Comparison of ENCODE assay signal across 8 cellular contexts in genomic region chr5:122077451-122078115, GRCh38. TPM values are rescaled to one million over a fixed set of nuclear protein-coding genes. Genes with fewer than 3 reads are reported as not detected.
DNase-seq lines count a peak whose midpoint lies in the region; ATAC-seq and TF ChIP-seq lines count a peak whose summit lies in the region.

No MANE protein-coding gene starts in this region.

- H3K4me2 ChIP-seq in smooth muscle cell: peak overlapping the region; percentile 96

- TF ChIP-seq CTCF in AG10803 (conservative IDR thresholded peaks at IDR 0.05; ENCODE audit: low read length) (no peak), NB4 (IDR thresholded peaks at IDR 0.05; ENCODE audit: low read depth, low read length) (no peak), astrocyte of the spinal cord (IDR thresholded peaks at IDR 0.05; ENCODE audit: low read depth, low read length) (no peak), smooth muscle cell (IDR thresholded peaks at IDR 0.05; ENCODE audit: borderline replicate concordance, insufficient read depth, poor library complexity, severe bottlenecking) (no peak)

- H2AFZ ChIP-seq in smooth muscle cell (ENCODE audit: low read depth): peak overlapping the region; percentile 57

- H3K79me2 ChIP-seq in smooth muscle cell (ENCODE audit: low read depth): peaks cover 47% of the 10 kb centered on the region

- H4K20me1 ChIP-seq in smooth muscle cell (ENCODE audit: low read depth): peaks cover 43% of the 10 kb centered on the region

- no peaks in the 10 kb centered on the region for H3K27me3 ChIP-seq in smooth muscle cell (ENCODE audit: low read depth)

- TF ChIP-seq POLR2A in NB4 (IDR thresholded peaks at IDR 0.05; ENCODE audit: extremely low read depth, insufficient read length): no peak

- peak overlapping the region; percentile 92 for H3K4me3 ChIP-seq in AG10803 (ENCODE audit: low read length)
- H3K4me3 ChIP-seq in NB4 (ENCODE audit: low read depth, low read length): peak overlapping the region; percentile 21
- H3K4me3 ChIP-seq in astrocyte of the spinal cord (ENCODE audit: low read depth, low read length): peak overlapping the region; percentile 88
- peak overlapping the region; percentile 78 for H3K4me3 ChIP-seq in smooth muscle cell

- H3K4me1 ChIP-seq in smooth muscle cell (ENCODE audit: low read depth): peaks cover 27% of the 10 kb centered on the region

- H3K9ac ChIP-seq in smooth muscle cell (ENCODE audit: low read depth): peak overlapping the region; percentile 89

- H3F3A ChIP-seq in smooth muscle cell (ENCODE audit: low read depth): no peaks in the 10 kb centered on the region

- DNase-seq in AG10803 (ENCODE audit: low read depth): no peak
- no peak for DNase-seq in NB4 (ENCODE audit: low read depth)
- no peak for DNase-seq in astrocyte of the spinal cord (ENCODE audit: low read depth, low spot score)
- DNase-seq in iPS-NIHi7 (ENCODE audit: extremely low spot score): peak; percentile 48
- peak; percentile 49 for DNase-seq in smooth muscle cell (lab: John Stamatoyannopoulos, UW; ENCODE audit: unreplicated experiment)
- DNase-seq in stimulated activated CD4-positive, alpha-beta T cell treated with anti-CD3 and anti-CD28 coated beads, Interleukin-12 subunit alpha, Interleukin-12 subunit beta, amount 100 ng/mL, for 4 hours: no peak
- DNase-seq in activated CD4-positive, CD25-positive, alpha-beta regulatory T cell treated with anti-CD3 and anti-CD28 coated beads, Interleukin-2, amount 50 U/mL, for 72 hours: no peak

- peak overlapping the region; percentile 94 for H3K27ac ChIP-seq in smooth muscle cell (ENCODE audit: low read depth)

- in situ Hi-C loops in astrocyte of the spinal cord (cut with HindIII; ENCODE audit: low sequenced_read_pairs): no loop called here

- ATAC-seq in GM18511 (IDR thresholded peaks at IDR 0.05; ENCODE audit: unreplicated experiment): peak; percentile 26

- H3K9me3 ChIP-seq in smooth muscle cell (replicated peaks; ENCODE audit: low read depth): no peaks in the 10 kb centered on the region

- WGBS in smooth muscle cell (ENCODE audit: low lambda C conversion rate): under 1% methylated on average over 71 of the region's 73 CpGs

- H3K36me3 ChIP-seq in smooth muscle cell (ENCODE audit: low read depth): peaks cover 25% of the 10 kb centered on the region

RNA-seq across cellular contexts. Expression of gene LOX, which starts 0.5 kb away (rescaled TPM):
- total RNA-seq in smooth muscle cell: 632 and 642 TPM in 2 replicates
- polyA plus RNA-seq in smooth muscle cell: 756 and 808 TPM in 2 replicates

RNA-seq across cellular contexts. Expression of gene ZNF474, which starts 51.8 kb away (rescaled TPM):
- total RNA-seq in smooth muscle cell: 1.1 and 3.3 TPM in 2 replicates
- 0.82 and 2.2 TPM in 2 replicates for polyA plus RNA-seq in smooth muscle cell

Comparison
In these comparisons a context has a peak if more than half of its experiments do, and no peak if none do; other contexts are left out.
1. DNase-seq: peak in iPS-NIHi7 (single experiment) and smooth muscle cell (single experiment); none in AG10803 (single experiment), NB4 (single experiment), astrocyte of the spinal cord (single experiment), stimulated activated CD4-positive, alpha-beta T cell treated with anti-CD3 and anti-CD28 coated beads, Interleukin-12 subunit alpha, Interleukin-12 subunit beta, amount 100 ng/mL, for 4 hours (single experiment) and activated CD4-positive, CD25-positive, alpha-beta regulatory T cell treated with anti-CD3 and anti-CD28 coated beads, Interleukin-2, amount 50 U/mL, for 72 hours (single experiment).
2. H3K4me3 ChIP-seq: peak in every context shown above with its lines; median percentile 92 in AG10803; 88 in astrocyte of the spinal cord; 78 in smooth muscle cell; 21 in NB4.